ENCODE assay signal across 8 cellular contexts in the genomic region with DNA sequence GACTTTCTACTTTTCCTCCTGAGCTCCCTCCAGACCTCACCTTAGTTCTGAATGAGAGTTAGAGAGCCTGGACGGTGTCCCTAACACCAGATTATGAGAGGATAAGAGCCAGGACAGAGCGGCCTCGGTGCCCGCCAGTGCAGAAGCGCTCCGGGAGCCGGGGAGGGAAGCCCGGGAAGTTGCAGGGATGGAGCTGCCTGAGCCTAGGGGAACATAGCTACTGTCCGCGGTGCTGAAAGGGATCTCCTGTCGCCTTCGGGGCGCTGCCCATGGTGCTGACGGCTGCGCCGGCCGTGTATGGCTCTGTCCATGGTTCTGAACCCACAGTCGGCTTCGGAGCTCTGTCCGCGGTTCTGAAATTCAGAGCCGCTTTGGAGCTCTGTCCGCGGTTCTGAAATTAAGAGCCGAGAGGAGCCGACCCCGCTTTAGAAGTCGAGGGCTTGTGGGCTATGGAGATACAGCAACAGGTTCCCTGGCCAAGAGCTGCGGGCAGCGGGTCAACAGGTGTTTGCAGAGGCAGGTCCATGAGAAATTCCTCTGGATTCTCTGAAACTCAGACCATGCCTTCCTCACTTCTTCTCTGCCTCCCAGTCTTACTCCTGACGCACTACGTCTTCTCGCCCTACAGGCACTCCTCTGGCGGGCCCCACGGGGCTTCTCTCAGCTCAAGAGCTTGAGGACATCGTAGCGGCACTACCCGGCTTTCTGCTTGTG.
A peak's percentile ranks its signal among the peaks of the same experiment; 100 is the strongest.
DNase-seq lines count a peak whose midpoint lies in the region; ATAC-seq and TF ChIP-seq lines count a peak whose summit lies in the region.

No MANE protein-coding gene starts in this region.

- no peak overlapping the region for H3K4me3 ChIP-seq in fibroblast of pulmonary artery (replicated peaks; ENCODE audit: low read depth, low read length)

- H3K9me3 Mint-ChIP-seq in nephron progenitor cell, result peaks cover 3% of the 10 kb centered on the region

- CTCF ChIA-PET in RWPE1 (lab: Yijun Ruan, JAX), result interaction anchor here (0.5 to 1.1 kb wide), 8 partner anchors 8 to 602 kb away, joined by 3 to 6 read pairs (median 3); no protein-coding TSS in a partner anchor

- H3K27ac Mint-ChIP-seq in nephron progenitor cell, result no peak overlapping the region

- ATAC-seq in HG03066 (IDR thresholded peaks at IDR 0.05; ENCODE audit: low read depth, unreplicated experiment) (peak; percentile 56), GM18511 (IDR thresholded peaks at IDR 0.05; ENCODE audit: unreplicated experiment) (no peak)

- no peak overlapping the region for H3K27ac ChIP-seq in RWPE1

- no peak for TF ChIP-seq CTCF in RWPE1 (conservative IDR thresholded peaks at IDR 0.05; ENCODE audit: low read depth)
- TF ChIP-seq CTCF in fibroblast of pulmonary artery (IDR thresholded peaks at IDR 0.05; ENCODE audit: low read length, missing control alignments), result no peak
- TF ChIP-seq CTCF in nephron progenitor cell (IDR thresholded peaks at IDR 0.05), result no peak

- POLR2A ChIA-PET in RWPE1 (lab: Yijun Ruan, JAX; ENCODE audit: low non-redundant PET), result interaction anchor here (0.5 to 0.6 kb wide), 2 partner anchors 111 to 256 kb away, joined by 3 to 4 read pairs; a partner anchor contains a TSS

- peak overlapping the region; percentile 18 for H3K4me3 Mint-ChIP-seq in nephron progenitor cell

- H3K27me3 Mint-ChIP-seq in nephron progenitor cell (ENCODE audit: low read depth, poor library complexity), result peaks cover 50% of the 10 kb centered on the region

- DNase-seq in COLO829 (ENCODE audit: low spot score) (peak; percentile 94), RWPE1 (ENCODE audit: low spot score) (peak; percentile 83), fibroblast of pulmonary artery (ENCODE audit: low read depth) (peak; percentile 91), nephron progenitor cell (peak; percentile 97)
- peak; percentile 77 for DNase-seq in activated T-helper 9 cell treated with anti-CD3 and anti-CD28 coated beads, Interleukin-2, amount 50 U/mL, for 16 hours (ENCODE audit: low read depth)
- DNase-seq in stimulated activated naive CD4-positive, alpha-beta T cell (lab: John Stamatoyannopoulos, UW), result peak; percentile 77 to 95 (median 89)

- H3K36me3 Mint-ChIP-seq in nephron progenitor cell (ENCODE audit: low read depth), result no peaks in the 10 kb centered on the region

- peaks cover 19% of the 10 kb centered on the region for H3K4me1 Mint-ChIP-seq in nephron progenitor cell
